In genomic region chr19:51000426-51000825, GRCh38 we compare ENCODE assay signal across 1 cellular context.
TF ChIP-seq lines count a peak whose summit lies in the region.

No MANE protein-coding gene starts in this region.

TF ChIP-seq in GM23338, 12 proteins besides CTCF, POLR2A, EP300 and RAD21 (continued from another document):
- TF ChIP-seq, protein P1, sequence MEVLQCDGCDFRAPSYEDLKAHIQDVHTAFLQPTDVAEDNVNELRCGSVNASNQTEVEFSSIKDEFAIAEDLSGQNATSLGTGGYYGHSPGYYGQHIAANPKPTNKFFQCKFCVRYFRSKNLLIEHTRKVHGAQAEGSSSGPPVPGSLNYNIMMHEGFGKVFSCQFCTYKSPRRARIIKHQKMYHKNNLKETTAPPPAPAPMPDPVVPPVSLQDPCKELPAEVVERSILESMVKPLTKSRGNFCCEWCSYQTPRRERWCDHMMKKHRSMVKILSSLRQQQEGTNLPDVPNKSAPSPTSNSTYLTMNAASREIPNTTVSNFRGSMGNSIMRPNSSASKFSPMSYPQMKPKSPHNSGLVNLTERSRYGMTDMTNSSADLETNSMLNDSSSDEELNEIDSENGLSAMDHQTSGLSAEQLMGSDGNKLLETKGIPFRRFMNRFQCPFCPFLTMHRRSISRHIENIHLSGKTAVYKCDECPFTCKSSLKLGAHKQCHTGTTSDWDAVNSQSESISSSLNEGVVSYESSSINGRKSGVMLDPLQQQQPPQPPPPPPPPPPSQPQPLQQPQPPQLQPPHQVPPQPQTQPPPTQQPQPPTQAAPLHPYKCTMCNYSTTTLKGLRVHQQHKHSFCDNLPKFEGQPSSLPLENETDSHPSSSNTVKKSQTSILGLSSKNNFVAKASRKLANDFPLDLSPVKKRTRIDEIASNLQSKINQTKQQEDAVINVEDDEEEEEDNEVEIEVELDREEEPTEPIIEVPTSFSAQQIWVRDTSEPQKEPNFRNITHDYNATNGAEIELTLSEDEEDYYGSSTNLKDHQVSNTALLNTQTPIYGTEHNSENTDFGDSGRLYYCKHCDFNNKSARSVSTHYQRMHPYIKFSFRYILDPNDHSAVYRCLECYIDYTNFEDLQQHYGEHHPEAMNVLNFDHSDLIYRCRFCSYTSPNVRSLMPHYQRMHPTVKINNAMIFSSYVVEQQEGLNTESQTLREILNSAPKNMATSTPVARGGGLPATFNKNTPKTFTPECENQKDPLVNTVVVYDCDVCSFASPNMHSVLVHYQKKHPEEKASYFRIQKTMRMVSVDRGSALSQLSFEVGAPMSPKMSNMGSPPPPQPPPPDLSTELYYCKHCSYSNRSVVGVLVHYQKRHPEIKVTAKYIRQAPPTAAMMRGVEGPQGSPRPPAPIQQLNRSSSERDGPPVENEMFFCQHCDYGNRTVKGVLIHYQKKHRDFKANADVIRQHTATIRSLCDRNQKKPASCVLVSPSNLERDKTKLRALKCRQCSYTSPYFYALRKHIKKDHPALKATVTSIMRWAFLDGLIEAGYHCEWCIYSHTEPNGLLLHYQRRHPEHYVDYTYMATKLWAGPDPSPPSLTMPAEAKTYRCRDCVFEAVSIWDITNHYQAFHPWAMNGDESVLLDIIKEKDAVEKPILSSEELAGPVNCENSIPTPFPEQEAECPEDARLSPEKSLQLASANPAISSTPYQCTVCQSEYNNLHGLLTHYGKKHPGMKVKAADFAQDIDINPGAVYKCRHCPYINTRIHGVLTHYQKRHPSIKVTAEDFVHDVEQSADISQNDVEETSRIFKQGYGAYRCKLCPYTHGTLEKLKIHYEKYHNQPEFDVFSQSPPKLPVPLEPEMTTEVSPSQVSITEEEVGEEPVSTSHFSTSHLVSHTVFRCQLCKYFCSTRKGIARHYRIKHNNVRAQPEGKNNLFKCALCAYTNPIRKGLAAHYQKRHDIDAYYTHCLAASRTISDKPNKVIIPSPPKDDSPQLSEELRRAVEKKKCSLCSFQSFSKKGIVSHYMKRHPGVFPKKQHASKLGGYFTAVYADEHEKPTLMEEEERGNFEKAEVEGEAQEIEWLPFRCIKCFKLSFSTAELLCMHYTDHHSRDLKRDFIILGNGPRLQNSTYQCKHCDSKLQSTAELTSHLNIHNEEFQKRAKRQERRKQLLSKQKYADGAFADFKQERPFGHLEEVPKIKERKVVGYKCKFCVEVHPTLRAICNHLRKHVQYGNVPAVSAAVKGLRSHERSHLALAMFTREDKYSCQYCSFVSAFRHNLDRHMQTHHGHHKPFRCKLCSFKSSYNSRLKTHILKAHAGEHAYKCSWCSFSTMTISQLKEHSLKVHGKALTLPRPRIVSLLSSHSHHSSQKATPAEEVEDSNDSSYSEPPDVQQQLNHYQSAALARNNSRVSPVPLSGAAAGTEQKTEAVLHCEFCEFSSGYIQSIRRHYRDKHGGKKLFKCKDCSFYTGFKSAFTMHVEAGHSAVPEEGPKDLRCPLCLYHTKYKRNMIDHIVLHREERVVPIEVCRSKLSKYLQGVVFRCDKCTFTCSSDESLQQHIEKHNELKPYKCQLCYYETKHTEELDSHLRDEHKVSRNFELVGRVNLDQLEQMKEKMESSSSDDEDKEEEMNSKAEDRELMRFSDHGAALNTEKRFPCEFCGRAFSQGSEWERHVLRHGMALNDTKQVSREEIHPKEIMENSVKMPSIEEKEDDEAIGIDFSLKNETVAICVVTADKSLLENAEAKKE (CRISPR knock-in tag; IDR thresholded peaks at IDR 0.05): no peak
- no peak for TF ChIP-seq STAT1 (IDR thresholded peaks at IDR 0.05; ENCODE audit: unreplicated experiment)
- TF ChIP-seq, protein P2, sequence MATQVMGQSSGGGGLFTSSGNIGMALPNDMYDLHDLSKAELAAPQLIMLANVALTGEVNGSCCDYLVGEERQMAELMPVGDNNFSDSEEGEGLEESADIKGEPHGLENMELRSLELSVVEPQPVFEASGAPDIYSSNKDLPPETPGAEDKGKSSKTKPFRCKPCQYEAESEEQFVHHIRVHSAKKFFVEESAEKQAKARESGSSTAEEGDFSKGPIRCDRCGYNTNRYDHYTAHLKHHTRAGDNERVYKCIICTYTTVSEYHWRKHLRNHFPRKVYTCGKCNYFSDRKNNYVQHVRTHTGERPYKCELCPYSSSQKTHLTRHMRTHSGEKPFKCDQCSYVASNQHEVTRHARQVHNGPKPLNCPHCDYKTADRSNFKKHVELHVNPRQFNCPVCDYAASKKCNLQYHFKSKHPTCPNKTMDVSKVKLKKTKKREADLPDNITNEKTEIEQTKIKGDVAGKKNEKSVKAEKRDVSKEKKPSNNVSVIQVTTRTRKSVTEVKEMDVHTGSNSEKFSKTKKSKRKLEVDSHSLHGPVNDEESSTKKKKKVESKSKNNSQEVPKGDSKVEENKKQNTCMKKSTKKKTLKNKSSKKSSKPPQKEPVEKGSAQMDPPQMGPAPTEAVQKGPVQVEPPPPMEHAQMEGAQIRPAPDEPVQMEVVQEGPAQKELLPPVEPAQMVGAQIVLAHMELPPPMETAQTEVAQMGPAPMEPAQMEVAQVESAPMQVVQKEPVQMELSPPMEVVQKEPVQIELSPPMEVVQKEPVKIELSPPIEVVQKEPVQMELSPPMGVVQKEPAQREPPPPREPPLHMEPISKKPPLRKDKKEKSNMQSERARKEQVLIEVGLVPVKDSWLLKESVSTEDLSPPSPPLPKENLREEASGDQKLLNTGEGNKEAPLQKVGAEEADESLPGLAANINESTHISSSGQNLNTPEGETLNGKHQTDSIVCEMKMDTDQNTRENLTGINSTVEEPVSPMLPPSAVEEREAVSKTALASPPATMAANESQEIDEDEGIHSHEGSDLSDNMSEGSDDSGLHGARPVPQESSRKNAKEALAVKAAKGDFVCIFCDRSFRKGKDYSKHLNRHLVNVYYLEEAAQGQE (IDR thresholded peaks at IDR 0.05; ENCODE audit: unreplicated experiment): no peak
